Comparison of ENCODE assay signal across 25 cellular contexts in the genomic region with DNA sequence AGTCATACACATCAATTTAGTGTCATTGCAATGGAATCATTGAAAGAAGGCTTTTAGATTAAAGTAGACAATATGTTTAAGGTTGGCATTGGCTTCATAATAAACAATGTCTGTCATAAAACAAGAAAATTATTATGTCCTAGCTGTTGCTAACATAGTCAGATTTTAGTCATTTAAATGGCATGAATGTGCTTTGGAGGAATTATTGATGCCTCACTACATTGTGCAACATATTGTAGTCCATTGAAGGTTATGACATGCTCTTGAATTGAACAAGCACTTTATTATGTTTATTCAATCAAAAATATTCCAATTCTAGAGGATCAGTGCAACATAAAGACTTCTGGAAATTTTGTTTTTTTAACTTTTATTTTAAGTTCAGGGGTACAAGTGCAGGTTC.
A peak's percentile ranks its signal among the peaks of the same experiment; 100 is the strongest.
DNase-seq lines count a peak whose midpoint lies in the region; ATAC-seq, FAIRE-seq and TF ChIP-seq lines count a peak whose summit lies in the region.
"Had no signal": no experiment of that assay in that cellular context is flagged by ENCODE, and none has a peak within 500 bp of the region (broad histone marks: within the 10 kb centered on the region; RNA-seq: fewer than 3 reads in every experiment).

No MANE protein-coding gene starts in this region.

- ATAC-seq in A549 (no peak), pancreas (no peak)
- ATAC-seq in activated naive CD4-positive, alpha-beta T cell treated with anti-CD3 and anti-CD28 coated beads, Interleukin-2, amount 50 U/mL, for 72 hours: no peak
- ATAC-seq: CD8-positive, alpha-beta T cell had no signal

- TF ChIP-seq EP300 in A549 (IDR thresholded peaks at IDR 0.05): no peak

- DNase-seq in A549 (ENCODE audit: low read depth in 1 of 2, low spot score in 1 of 2) (no peak), GM23248 (peak; percentile 54), pancreas (no peak), A172 (ENCODE audit: low spot score) (no peak)
- DNase-seq in activated CD4-positive, alpha-beta T cell treated with anti-CD3 and anti-CD28 coated beads for 1 hour: no peak
- no peak for DNase-seq in activated naive CD4-positive, alpha-beta T cell treated with anti-CD3 and anti-CD28 coated beads, Interleukin-2, amount 50 U/mL, for 72 hours (ENCODE audit: low spot score in 2 of 2)
- DNase-seq: 8988T; C1 segment of cervical spinal cord; Caco-2; CD8-positive, alpha-beta T cell; GF-D8; H7; NCI-H1092 treated with DMSO at 0.1 percent for 48 hours; NCI-H1436; NCI-H187; NCI-H2081 treated with DMSO at 0.1 percent for 48 hours; NCI-H2171; NCI-H226; NCI-H510A; NCI-H69; Right ventricle myocardium superior; RPMI8226 had no signal

- H3K27ac ChIP-seq in A549 (no peak overlapping the region), GM23248 (peak overlapping the region; percentile 30; the same call in 1 of the 2 replicates), pancreas (no peak overlapping the region)
- H3K27ac ChIP-seq: SJSA1 had no signal

- H3K9ac ChIP-seq in GM23248: no peak overlapping the region

- POLR2A ChIA-PET in A549 (lab: Yijun Ruan, JAX): no interaction called here

- FAIRE-seq in A549 (lab: Jason Lieb, UNC) (peak; percentile 80), colon (lab: Jason Lieb, UNC) (peak; percentile 71), pancreas (lab: Jason Lieb, UNC) (peak; percentile 23)
- FAIRE-seq: GM19239 had no signal

- TF ChIP-seq POLR2A in A549 (IDR thresholded peaks at IDR 0.05; ENCODE audit: low read length): no peak

- H4K20me1 ChIP-seq in GM23248 (ENCODE audit: insufficient read depth): no peaks in the 10 kb centered on the region

- CTCF ChIA-PET in A549 (lab: Yijun Ruan, JAX): no interaction called here

- no peak overlapping the region for H2AFZ ChIP-seq in GM23248

- H3K9me3 ChIP-seq in A549: no peaks in the 10 kb centered on the region
- no peaks in the 10 kb centered on the region for H3K9me3 ChIP-seq in GM23248 (ENCODE audit: low read depth)
- H3K9me3 ChIP-seq in pancreas: no peaks in the 10 kb centered on the region
- H3K9me3 ChIP-seq: Caco-2, SJSA1 had no signal

- H3K27me3 ChIP-seq in GM23248 (replicated peaks; ENCODE audit: insufficient read depth) (no peaks in the 10 kb centered on the region), pancreas (no peaks in the 10 kb centered on the region)
- H3K27me3 ChIP-seq: SJSA1 had no signal

- intact Hi-C loops in pancreas (cut with DNase I): no loop called here

- TF ChIP-seq CTCF in A549 (IDR thresholded peaks at IDR 0.05): no peak
- no peak for TF ChIP-seq CTCF in pancreas (IDR thresholded peaks at IDR 0.05)

- no peak overlapping the region for H3K4me2 ChIP-seq in A549
- no peak overlapping the region for H3K4me2 ChIP-seq in GM23248 (ENCODE audit: unreplicated experiment)

- H3K36me3 Mint-ChIP-seq in activated naive CD4-positive, alpha-beta T cell treated with anti-CD3 and anti-CD28 coated beads, Interleukin-2, amount 50 U/mL, for 72 hours: no peaks in the 10 kb centered on the region
- H3K36me3 Mint-ChIP-seq: CD8-positive, alpha-beta T cell had no signal

- H3K9me2 ChIP-seq in GM23248 (ENCODE audit: insufficient read depth): no peaks in the 10 kb centered on the region

- H3K36me3 ChIP-seq in GM23248 (ENCODE audit: low read depth) (no peaks in the 10 kb centered on the region), pancreas (no peaks in the 10 kb centered on the region)
- H3K36me3 ChIP-seq: SJSA1 had no signal

- H3F3A ChIP-seq in GM23248 (ENCODE audit: insufficient read depth): no peaks in the 10 kb centered on the region

- no peaks in the 10 kb centered on the region for H3K4me1 ChIP-seq in A549
- H3K4me1 ChIP-seq in GM23248 (ENCODE audit: insufficient read depth): peaks cover 8% of the 10 kb centered on the region; the same call in 1 of the 2 replicates
- no peaks in the 10 kb centered on the region for H3K4me1 ChIP-seq in pancreas
- H3K4me1 ChIP-seq: Caco-2, SJSA1 had no signal

- H3K4me3 ChIP-seq in A549 (no peak overlapping the region), GM23248 (no peak overlapping the region), pancreas (no peak overlapping the region)
- H3K4me3 ChIP-seq: SJSA1 had no signal

- no peak for TF ChIP-seq RAD21 in A549 (conservative IDR thresholded peaks at IDR 0.05 in 1 of 2, IDR thresholded peaks at IDR 0.05 in 1 of 2)

- H3K9me3 Mint-ChIP-seq in activated naive CD4-positive, alpha-beta T cell treated with anti-CD3 and anti-CD28 coated beads, Interleukin-2, amount 50 U/mL, for 72 hours: peaks cover 0 to 3% of the 10 kb centered on the region in 2 donors
- H3K9me3 Mint-ChIP-seq: CD8-positive, alpha-beta T cell had no signal

- H3K79me2 ChIP-seq in GM23248 (ENCODE audit: insufficient read depth): no peaks in the 10 kb centered on the region

- H3K27ac Mint-ChIP-seq in activated naive CD4-positive, alpha-beta T cell treated with anti-CD3 and anti-CD28 coated beads, Interleukin-2, amount 50 U/mL, for 72 hours: no peak overlapping the region
- H3K27ac Mint-ChIP-seq: CD8-positive, alpha-beta T cell had no signal

- in situ Hi-C loops in GM23248 (cut with MboI): no loop called here

TF ChIP-seq in A549, 52 proteins besides CTCF, POLR2A, EP300 and RAD21:
- TF ChIP-seq ZC3H11A (IDR thresholded peaks at IDR 0.05) (no peak), FOSB (CRISPR knock-in tag; IDR thresholded peaks at IDR 0.05) (no peak), RFX5 (IDR thresholded peaks at IDR 0.05) (no peak), POLR2AphosphoS2 (conservative IDR thresholded peaks at IDR 0.05; ENCODE audit: low read length) (no peak), RNF2 (IDR thresholded peaks at IDR 0.05; ENCODE audit: borderline replicate concordance, low read depth) (no peak), HDAC2 (IDR thresholded peaks at IDR 0.05) (no peak), CHD2 (IDR thresholded peaks at IDR 0.05; ENCODE audit: low read length, partially characterized antibody) (no peak), ZNF302 (CRISPR knock-in tag; IDR thresholded peaks at IDR 0.05) (no peak)
- TF ChIP-seq, protein P1, sequence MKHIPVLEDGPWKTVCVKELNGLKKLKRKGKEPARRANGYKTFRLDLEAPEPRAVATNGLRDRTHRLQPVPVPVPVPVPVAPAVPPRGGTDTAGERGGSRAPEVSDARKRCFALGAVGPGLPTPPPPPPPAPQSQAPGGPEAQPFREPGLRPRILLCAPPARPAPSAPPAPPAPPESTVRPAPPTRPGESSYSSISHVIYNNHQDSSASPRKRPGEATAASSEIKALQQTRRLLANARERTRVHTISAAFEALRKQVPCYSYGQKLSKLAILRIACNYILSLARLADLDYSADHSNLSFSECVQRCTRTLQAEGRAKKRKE (CRISPR knock-in tag; IDR thresholded peaks at IDR 0.05; ENCODE audit: low read depth): no peak
